ENCODE assay signal across 14 cellular contexts in the genomic region with DNA sequence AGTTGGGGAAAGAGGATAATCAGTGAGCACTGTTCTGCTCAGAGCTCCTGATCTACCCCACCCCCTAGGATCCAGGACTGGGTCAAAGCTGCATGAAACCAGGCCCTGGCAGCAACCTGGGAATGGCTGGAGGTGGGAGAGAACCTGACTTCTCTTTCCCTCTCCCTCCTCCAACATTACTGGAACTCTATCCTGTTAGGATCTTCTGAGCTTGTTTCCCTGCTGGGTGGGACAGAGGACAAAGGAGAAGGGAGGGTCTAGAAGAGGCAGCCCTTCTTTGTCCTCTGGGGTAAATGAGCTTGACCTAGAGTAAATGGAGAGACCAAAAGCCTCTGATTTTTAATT. TPM values are rescaled to one million over a fixed set of nuclear protein-coding genes. Genes with fewer than 3 reads are reported as not detected.
A peak's percentile ranks its signal among the peaks of the same experiment; 100 is the strongest.
DNase-seq lines count a peak whose midpoint lies in the region; ATAC-seq and TF ChIP-seq lines count a peak whose summit lies in the region.
"Had no signal": no experiment of that assay in that cellular context is flagged by ENCODE, and none has a peak within 500 bp of the region (broad histone marks: within the 10 kb centered on the region; RNA-seq: fewer than 3 reads in every experiment).

No MANE protein-coding gene starts in this region.

- BruUV-seq in mammary epithelial cell (replicated peaks; lab: Mats Ljungman, UMichigan): TSS peak; percentile 42

- H3K36me3 ChIP-seq in DND-41 (ENCODE audit: insufficient read depth, low read length) (peaks cover 54% of the 10 kb centered on the region), RWPE2 (ENCODE audit: low read depth) (peaks cover 85% of the 10 kb centered on the region), mammary epithelial cell (ENCODE audit: insufficient read depth, low read length) (peaks cover 19% of the 10 kb centered on the region)

- H3K9me3 Mint-ChIP-seq in osteocyte (ENCODE audit: unreplicated experiment): no peaks in the 10 kb centered on the region

- H2AFZ ChIP-seq in DND-41 (ENCODE audit: low read depth, low read length) (no peak overlapping the region), mammary epithelial cell (ENCODE audit: low read depth, low read length) (no peak overlapping the region)

- CTCF ChIA-PET in mammary epithelial cell (lab: Charles Lee; ENCODE audit: low non-redundant PET): no interaction called here

- H3K4me1 ChIP-seq in DND-41 (ENCODE audit: insufficient read depth, low read length) (no peaks in the 10 kb centered on the region), RWPE2 (ENCODE audit: insufficient read depth, poor library complexity, severe bottlenecking) (peaks cover 13% of the 10 kb centered on the region), mammary epithelial cell (ENCODE audit: insufficient read depth, low read length) (peaks cover 24% of the 10 kb centered on the region)

- peaks cover 32% of the 10 kb centered on the region for H3K36me3 Mint-ChIP-seq in osteocyte (ENCODE audit: unreplicated experiment)

- no peaks in the 10 kb centered on the region for H3K27me3 ChIP-seq in DND-41 (ENCODE audit: insufficient read depth, low read length, poor library complexity)
- no peaks in the 10 kb centered on the region for H3K27me3 ChIP-seq in RWPE2 (ENCODE audit: insufficient read depth, poor library complexity, severe bottlenecking)
- H3K27me3 ChIP-seq in mammary epithelial cell (ENCODE audit: insufficient read depth, low read length): no peaks in the 10 kb centered on the region
- H3K27me3 ChIP-seq: MG63, spleen, testis had no signal

- no peak for TF ChIP-seq CTCF in DND-41 (IDR thresholded peaks at IDR 0.05; ENCODE audit: borderline replicate concordance, extremely low read depth, low read length, poor library complexity, severe bottlenecking)
- TF ChIP-seq CTCF in RWPE2 (IDR thresholded peaks at IDR 0.05; ENCODE audit: poor library complexity, severe bottlenecking): no peak
- TF ChIP-seq CTCF in mammary epithelial cell (conservative IDR thresholded peaks at IDR 0.05 in 1 of 2, IDR thresholded peaks at IDR 0.05 in 1 of 2; ENCODE audit: extremely low read depth in 1 of 2, insufficient read depth in 1 of 2, low read depth in 1 of 2, low read length in 2 of 2): no peak
- TF ChIP-seq CTCF in osteocyte (IDR thresholded peaks at IDR 0.05): no peak

- H3K79me2 ChIP-seq in DND-41 (ENCODE audit: insufficient read depth, low read length): no peaks in the 10 kb centered on the region
- H3K79me2 ChIP-seq in mammary epithelial cell (ENCODE audit: insufficient read depth, low read length): peaks cover 9% of the 10 kb centered on the region

- in situ Hi-C loops in mammary epithelial cell (cut with MboI; ENCODE audit: low sequenced_read_pairs in 2 of 2): no loop called here

- intact Hi-C loops in mammary epithelial cell (cut with micrococcal nuclease): loop anchor here (5.0 kb wide), 3 partner anchors 122 to 327 kb away; a partner anchor contains a TSS

- H4K20me1 ChIP-seq in DND-41 (ENCODE audit: insufficient read depth, low read length) (peaks cover 26% of the 10 kb centered on the region), mammary epithelial cell (ENCODE audit: insufficient read depth, low read length) (peaks cover 2% of the 10 kb centered on the region)

- DNase-seq in DND-41 (no peak), RWPE2 (ENCODE audit: low spot score) (no peak), mammary epithelial cell (no peak), osteocyte (ENCODE audit: extremely low spot score, unreplicated experiment) (no peak), NCI-H187 (lab: John Stamatoyannopoulos, UW) (no peak), T-helper 2 cell (no peak)
- DNase-seq: activated gamma-delta T cell treated with Interleukin-2 at 50 U/mL for 16 hours, caudate nucleus, MG63, NCI-H748 treated with DMSO at 0.1 percent for 48 hours, Right ventricle myocardium superior, spleen, testis had no signal

- peak overlapping the region; percentile 80 for H3K27ac Mint-ChIP-seq in osteocyte (ENCODE audit: unreplicated experiment)

- H3K9ac ChIP-seq in DND-41 (ENCODE audit: low read depth, low read length) (no peak overlapping the region), mammary epithelial cell (ENCODE audit: insufficient read depth, low read length) (no peak overlapping the region)

- H3K4me3 ChIP-seq in DND-41 (ENCODE audit: low read depth in 1 of 2, low read length in 2 of 2) (no peak overlapping the region), RWPE2 (ENCODE audit: severe bottlenecking) (no peak overlapping the region), mammary epithelial cell (replicated peaks in 1 of 3; ENCODE audit: insufficient read depth in 1 of 3, low read depth in 2 of 3, low read length in 3 of 3) (no peak overlapping the region)
- H3K4me3 ChIP-seq: MG63, spleen, testis had no signal

- no peaks in the 10 kb centered on the region for H3K27me3 Mint-ChIP-seq in osteocyte (ENCODE audit: unreplicated experiment)

- dilution Hi-C loops in mammary epithelial cell (cut with HindIII; ENCODE audit: low sequenced_read_pairs): no loop called here

- 0 out of 3 replicates have a peak, but pooled peaks have one; percentile 2 for ATAC-seq in DND-41 (ENCODE audit: insufficient read depth, low read depth)
- ATAC-seq in RWPE2 (ENCODE audit: low read depth): no peak
- ATAC-seq in GM21529 (IDR thresholded peaks at IDR 0.05; ENCODE audit: unreplicated experiment): no peak

- no peak overlapping the region for H3K4me2 ChIP-seq in DND-41 (ENCODE audit: insufficient read depth, low read length)
- H3K4me2 ChIP-seq in mammary epithelial cell (ENCODE audit: insufficient read depth, low read depth, low read length): no peak overlapping the region

- H3K4me1 Mint-ChIP-seq in osteocyte (ENCODE audit: unreplicated experiment): peaks cover 43% of the 10 kb centered on the region

- no peak overlapping the region for H3K4me3 Mint-ChIP-seq in osteocyte (ENCODE audit: unreplicated experiment)

- H3K27ac ChIP-seq in DND-41 (ENCODE audit: low read length): no peak overlapping the region
- H3K27ac ChIP-seq in RWPE2 (ENCODE audit: poor library complexity, severe bottlenecking): peak overlapping the region; percentile 75
- H3K27ac ChIP-seq in mammary epithelial cell (ENCODE audit: insufficient read depth, low read depth, low read length): no peak overlapping the region
- H3K27ac ChIP-seq: testis had no signal

- H3K9me3 ChIP-seq in DND-41 (ENCODE audit: insufficient read depth, low read length, severe bottlenecking) (no peaks in the 10 kb centered on the region), RWPE2 (ENCODE audit: severe bottlenecking) (no peaks in the 10 kb centered on the region), mammary epithelial cell (replicated peaks; ENCODE audit: insufficient read depth, low read length) (no peaks in the 10 kb centered on the region)
- H3K9me3 ChIP-seq: MG63, spleen, testis had no signal

RNA-seq across cellular contexts. Expression of a gene that starts 42.7 kb away (rescaled TPM):
- total RNA-seq in mammary epithelial cell: 100 to 1,000 TPM; 165 to 219 TPM
- 92.6 TPM for polyA plus RNA-seq in mammary epithelial cell
- 346 TPM for polyA minus RNA-seq in mammary epithelial cell
- 177 and 191 TPM in 2 replicates for total RNA-seq in osteocyte

RNA-seq across cellular contexts. Expression of a gene that starts 43.0 kb away (rescaled TPM):
- 10 to 100 TPM; 31.2 to 41.7 TPM for total RNA-seq in mammary epithelial cell
- polyA plus RNA-seq in mammary epithelial cell: 12.4 TPM
- 42.7 TPM for polyA minus RNA-seq in mammary epithelial cell
- 49.8 and 54.4 TPM in 2 replicates for total RNA-seq in osteocyte
